In genomic region chr3:113536627-113537101, GRCh38 we compare ENCODE assay signal across 14 cellular contexts. TPM values are rescaled to one million over a fixed set of nuclear protein-coding genes. Genes with fewer than 3 reads are reported as not detected.
DNase-seq lines count a peak whose midpoint lies in the region; ATAC-seq and TF ChIP-seq lines count a peak whose summit lies in the region.
"Had no signal": no experiment of that assay in that cellular context is flagged by ENCODE, and none has a peak within 500 bp of the region (broad histone marks: within the 10 kb centered on the region; RNA-seq: fewer than 3 reads in every experiment).

No MANE protein-coding gene starts in this region.

- TF ChIP-seq CTCF in RWPE1 (conservative IDR thresholded peaks at IDR 0.05; ENCODE audit: low read depth) = no peak
- TF ChIP-seq CTCF in foreskin keratinocyte (conservative IDR thresholded peaks at IDR 0.05) = no peak
- TF ChIP-seq CTCF in upper lobe of left lung (IDR thresholded peaks at IDR 0.05) = no peak

- peak overlapping the region; percentile 2 for H3K27ac Mint-ChIP-seq in activated naive CD8-positive, alpha-beta T cell
- no peak overlapping the region for H3K27ac Mint-ChIP-seq in activated naive CD8-positive, alpha-beta T cell treated with anti-CD3 and anti-CD28 coated beads for 36 hours
- H3K27ac Mint-ChIP-seq: activated CD4-positive, alpha-beta T cell treated with anti-CD3 and anti-CD28 coated beads, Interleukin-2, amount 10 ng/mL, durations not matched to agents 7 days and 5 days had no signal

- H3K36me3 ChIP-seq in upper lobe of left lung = no peaks in the 10 kb centered on the region

- TF ChIP-seq POLR2A in upper lobe of left lung (IDR thresholded peaks at IDR 0.05) = no peak

- peaks cover 60% of the 10 kb centered on the region for H3K4me1 Mint-ChIP-seq in activated naive CD8-positive, alpha-beta T cell (ENCODE audit: low read depth)
- peaks cover 45% of the 10 kb centered on the region for H3K4me1 Mint-ChIP-seq in activated naive CD8-positive, alpha-beta T cell treated with anti-CD3 and anti-CD28 coated beads for 36 hours

- H3K9me3 Mint-ChIP-seq in activated naive CD8-positive, alpha-beta T cell (ENCODE audit: low read depth) = no peaks in the 10 kb centered on the region
- no peaks in the 10 kb centered on the region for H3K9me3 Mint-ChIP-seq in activated naive CD8-positive, alpha-beta T cell treated with anti-CD3 and anti-CD28 coated beads for 36 hours

- H3K27me3 ChIP-seq in foreskin keratinocyte (peaks cover 33% of the 10 kb centered on the region), upper lobe of left lung (no peaks in the 10 kb centered on the region)

- DNase-seq in activated naive CD8-positive, alpha-beta T cell treated with anti-CD3 and anti-CD28 coated beads for 36 hours = no peak
- DNase-seq in RWPE1 (ENCODE audit: low spot score) = peak; percentile 79
- DNase-seq in foreskin keratinocyte = peak; percentile 86 to 91
- peak in 1 of 2 donors; percentile 31 for DNase-seq in upper lobe of left lung
- no peak for DNase-seq in NCI-H748 (lab: John Stamatoyannopoulos, UW; ENCODE audit: unreplicated experiment)
- DNase-seq in COR-L47 (lab: John Stamatoyannopoulos, UW) = no peak
- no peak for DNase-seq in OCI-M1 (lab: John Stamatoyannopoulos, UW)
- DNase-seq: activated CD4-positive, alpha-beta T cell treated with anti-CD3 and anti-CD28 coated beads, Interleukin-2, amount 10 ng/mL, durations not matched to agents 7 days and 5 days; effector CD4-positive, alpha-beta T cell; hippocampal formation; NCI-H187; RPMI8226; stimulated activated CD4-positive, alpha-beta T cell treated with anti-CD3 and anti-CD28 coated beads, Interleukin-12 subunit alpha, Interleukin-12 subunit beta, amount 100 ng/mL, for 4 hours had no signal

- peak overlapping the region; percentile 7 for H3K4me3 Mint-ChIP-seq in activated naive CD8-positive, alpha-beta T cell
- H3K4me3 Mint-ChIP-seq in activated naive CD8-positive, alpha-beta T cell treated with anti-CD3 and anti-CD28 coated beads for 36 hours = no peak overlapping the region
- H3K4me3 Mint-ChIP-seq: activated CD4-positive, alpha-beta T cell treated with anti-CD3 and anti-CD28 coated beads, Interleukin-2, amount 10 ng/mL, durations not matched to agents 7 days and 5 days had no signal

- CTCF ChIA-PET in RWPE1 (lab: Yijun Ruan, JAX) = interaction anchor here (0.7 kb wide), 1 partner anchor 18 kb away, joined by 4 read pairs; no protein-coding TSS in a partner anchor

- no peak overlapping the region for H3K27ac ChIP-seq in RWPE1
- H3K27ac ChIP-seq in foreskin keratinocyte = no peak overlapping the region
- peak overlapping the region in 3 of 4 donors; percentile 5 to 50 (median 16) for H3K27ac ChIP-seq in upper lobe of left lung

- no peaks in the 10 kb centered on the region for H3K9me3 ChIP-seq in upper lobe of left lung

- peaks cover 6% of the 10 kb centered on the region for H3K36me3 Mint-ChIP-seq in activated naive CD8-positive, alpha-beta T cell
- peaks cover 49% of the 10 kb centered on the region for H3K36me3 Mint-ChIP-seq in activated naive CD8-positive, alpha-beta T cell treated with anti-CD3 and anti-CD28 coated beads for 36 hours

- H3K4me1 ChIP-seq in foreskin keratinocyte (peaks cover 3% of the 10 kb centered on the region), upper lobe of left lung (peaks cover 7 to 21% (median 19%) of the 10 kb centered on the region in 4 donors)

- no peak overlapping the region for H3K4me3 ChIP-seq in upper lobe of left lung

- no peak for TF ChIP-seq EP300 in upper lobe of left lung (IDR thresholded peaks at IDR 0.05)

- no peaks in the 10 kb centered on the region for H3K27me3 Mint-ChIP-seq in activated naive CD8-positive, alpha-beta T cell
- H3K27me3 Mint-ChIP-seq in activated naive CD8-positive, alpha-beta T cell treated with anti-CD3 and anti-CD28 coated beads for 36 hours = no peaks in the 10 kb centered on the region
- H3K27me3 Mint-ChIP-seq: activated CD4-positive, alpha-beta T cell treated with anti-CD3 and anti-CD28 coated beads, Interleukin-2, amount 10 ng/mL, durations not matched to agents 7 days and 5 days had no signal

- POLR2A ChIA-PET in RWPE1 (lab: Yijun Ruan, JAX; ENCODE audit: low non-redundant PET) = no interaction called here

- ATAC-seq in foreskin keratinocyte (peak; percentile 61), upper lobe of left lung (ENCODE audit: low FRiP score in 2 of 2) (peak in 1 of 2 donors; percentile 65)

RNA-seq across cellular contexts. Expression of gene SIDT1, which starts 4.3 kb away (rescaled TPM):
- 10 to 100 TPM; 18.0 to 19.9 TPM for total RNA-seq in activated naive CD8-positive, alpha-beta T cell treated with anti-CD3 and anti-CD28 coated beads for 36 hours
- 0.03 and 0.11 TPM in 2 replicates for total RNA-seq in foreskin keratinocyte
- 0.02 and 0.04 TPM in 2 replicates for polyA plus RNA-seq in foreskin keratinocyte
- total RNA-seq in upper lobe of left lung = 10 to 100 TPM in 3 of 6 donors, 1 to 10 TPM in 3; 2.6 to 37.5 (median 9.5) TPM

RNA-seq across cellular contexts. Expression of gene SPICE1, which starts 21.7 kb away (rescaled TPM):
- 10 to 100 TPM; 21.4 to 26.9 TPM for total RNA-seq in activated naive CD8-positive, alpha-beta T cell treated with anti-CD3 and anti-CD28 coated beads for 36 hours
- total RNA-seq in foreskin keratinocyte (10.2 and 11.3 TPM in 2 replicates), upper lobe of left lung (10 to 100 TPM; 11.7 to 41.7 (median 15.3) TPM)
- 2.1 and 2.9 TPM in 2 replicates for polyA plus RNA-seq in foreskin keratinocyte

Comparison
In these comparisons a context has a peak if more than half of its experiments do, and no peak if none do; other contexts are left out.
1. DNase-seq: peak in RWPE1 (single experiment) and foreskin keratinocyte (2 of 2); none in activated naive CD8-positive, alpha-beta T cell treated with anti-CD3 and anti-CD28 coated beads for 36 hours (single experiment), NCI-H748 (single experiment), COR-L47 (single experiment) and OCI-M1 (single experiment).
2. H3K27ac ChIP-seq: peak in upper lobe of left lung (3 of 4); none in RWPE1 (single experiment) and foreskin keratinocyte (single experiment).